ENCODE assay signal across 12 cellular contexts in genomic region chr14:93958567-93959238, GRCh38. TPM values are rescaled to one million over a fixed set of nuclear protein-coding genes. Genes with fewer than 3 reads are reported as not detected.
A peak's percentile ranks its signal among the peaks of the same experiment; 100 is the strongest.
DNase-seq lines count a peak whose midpoint lies in the region; ATAC-seq and TF ChIP-seq lines count a peak whose summit lies in the region.
"Had no signal": no experiment of that assay in that cellular context is flagged by ENCODE, and none has a peak within 500 bp of the region (broad histone marks: within the 10 kb centered on the region; RNA-seq: fewer than 3 reads in every experiment).

No MANE protein-coding gene starts in this region.

- H3K27ac ChIP-seq in DOHH2 (ENCODE audit: low read depth, low read length): peak overlapping the region; percentile 98
- H3K27ac ChIP-seq in mammary epithelial cell (ENCODE audit: insufficient read depth, low read depth, low read length): peak overlapping the region; percentile 87
- H3K27ac ChIP-seq in trophoblast cell (ENCODE audit: low read depth, low read length): no peak overlapping the region

- WGBS in mammary epithelial cell (ENCODE audit: low coverage, missing lambda C conversion rate): 92% methylated on average over 7 of the region's 7 CpGs
- WGBS in trophoblast cell (ENCODE audit: extremely low coverage, insufficient coverage, insufficient read length): no CpG with 5 or more reads among the region's 7 CpGs

- H3K9ac ChIP-seq in Loucy (ENCODE audit: low read depth, low read length, poor library complexity, severe bottlenecking) (peak overlapping the region; percentile 65), mammary epithelial cell (ENCODE audit: insufficient read depth, low read length) (peak overlapping the region; percentile 7), trophoblast cell (ENCODE audit: low read length) (no peak overlapping the region)

- H3K18ac ChIP-seq in trophoblast cell (ENCODE audit: low read length): no peak overlapping the region

- H3K9me2 ChIP-seq in DOHH2 (replicated peaks; ENCODE audit: control insufficient read depth, low read length) (no peaks in the 10 kb centered on the region), Loucy (replicated peaks; ENCODE audit: low read depth, low read length) (no peaks in the 10 kb centered on the region)

- no peak overlapping the region for H4K91ac ChIP-seq in trophoblast cell (ENCODE audit: low read depth, low read length)

- DNase-seq in mammary epithelial cell: no peak
- no peak for DNase-seq in trophoblast cell
- DNase-seq in NCI-H345 treated with DMSO at 0.1 percent for 48 hours (lab: John Stamatoyannopoulos, UW; ENCODE audit: unreplicated experiment): no peak
- DNase-seq in inferior parietal cortex (ENCODE audit: extremely low spot score): no peak
- no peak for DNase-seq in NCI-H1092 treated with DMSO at 0.1 percent for 48 hours (lab: John Stamatoyannopoulos, UW)
- DNase-seq: GF-D8, NCI-H2081 treated with DMSO at 0.1 percent for 48 hours had no signal

- no peak overlapping the region for H2AFZ ChIP-seq in Loucy (ENCODE audit: low read length)
- no peak overlapping the region for H2AFZ ChIP-seq in mammary epithelial cell (ENCODE audit: low read depth, low read length)
- no peak overlapping the region for H2AFZ ChIP-seq in trophoblast cell (ENCODE audit: insufficient read depth, low read length, poor library complexity)

- H3K23ac ChIP-seq in trophoblast cell (ENCODE audit: low read length): no peak overlapping the region

- H3K14ac ChIP-seq in trophoblast cell (ENCODE audit: low read length): no peak overlapping the region

- no peaks in the 10 kb centered on the region for H3K9me3 ChIP-seq in DOHH2 (ENCODE audit: control insufficient read depth, insufficient read depth, low read length)
- no peaks in the 10 kb centered on the region for H3K9me3 ChIP-seq in Loucy (ENCODE audit: insufficient read depth, low read depth, low read length)
- no peaks in the 10 kb centered on the region for H3K9me3 ChIP-seq in mammary epithelial cell (replicated peaks; ENCODE audit: insufficient read depth, low read length)
- no peaks in the 10 kb centered on the region for H3K9me3 ChIP-seq in trophoblast cell (ENCODE audit: insufficient read depth, low read depth, low read length)
- H3K9me3 ChIP-seq: body of pancreas had no signal

- peak overlapping the region; percentile 60 for H3K4me3 ChIP-seq in DOHH2 (ENCODE audit: low read length)
- H3K4me3 ChIP-seq in Loucy (ENCODE audit: low read length, poor library complexity, severe bottlenecking): peak overlapping the region; percentile 59
- H3K4me3 ChIP-seq in mammary epithelial cell (replicated peaks in 1 of 3; ENCODE audit: insufficient read depth in 1 of 3, low read depth in 2 of 3, low read length in 3 of 3): no peak overlapping the region
- H3K4me3 ChIP-seq in trophoblast cell (ENCODE audit: low read depth, low read length): no peak overlapping the region
- H3K4me3 ChIP-seq: body of pancreas had no signal

- dilution Hi-C loops in mammary epithelial cell (cut with HindIII; ENCODE audit: low sequenced_read_pairs): no loop called here

- TF ChIP-seq CTCF in DOHH2 (IDR thresholded peaks at IDR 0.05; ENCODE audit: low read depth, low read length, poor library complexity, severe bottlenecking): no peak
- TF ChIP-seq CTCF in Loucy (conservative IDR thresholded peaks at IDR 0.05; ENCODE audit: low read length): no peak
- TF ChIP-seq CTCF in mammary epithelial cell (conservative IDR thresholded peaks at IDR 0.05 in 1 of 2, IDR thresholded peaks at IDR 0.05 in 1 of 2; ENCODE audit: extremely low read depth in 1 of 2, insufficient read depth in 1 of 2, low read depth in 1 of 2, low read length in 2 of 2): no peak

- H3F3A ChIP-seq in DOHH2 (ENCODE audit: control insufficient read depth, insufficient read depth) (peaks cover 35% of the 10 kb centered on the region), Loucy (ENCODE audit: low read depth) (no peaks in the 10 kb centered on the region)

- peaks cover 6% of the 10 kb centered on the region for H3K79me1 ChIP-seq in trophoblast cell (ENCODE audit: low read length)

- 0 out of 2 replicates have a peak, but pooled peaks cover 6% of the 10 kb centered on the region for H3K79me2 ChIP-seq in DOHH2 (ENCODE audit: control insufficient read depth, low read length)
- H3K79me2 ChIP-seq in Loucy (ENCODE audit: insufficient read depth, low read length): no peaks in the 10 kb centered on the region
- H3K79me2 ChIP-seq in mammary epithelial cell (ENCODE audit: insufficient read depth, low read length): no peaks in the 10 kb centered on the region
- no peaks in the 10 kb centered on the region for H3K79me2 ChIP-seq in trophoblast cell (ENCODE audit: control insufficient read depth, insufficient read depth, low read length, poor library complexity)

- TSS peak; percentile 94 for BruUV-seq in mammary epithelial cell (replicated peaks; lab: Mats Ljungman, UMichigan)

- no peaks in the 10 kb centered on the region for H4K20me1 ChIP-seq in DOHH2 (ENCODE audit: control insufficient read depth, insufficient read depth, low read depth, low read length)
- no peaks in the 10 kb centered on the region for H4K20me1 ChIP-seq in Loucy (ENCODE audit: insufficient read depth, low read length, poor library complexity, severe bottlenecking)
- H4K20me1 ChIP-seq in mammary epithelial cell (ENCODE audit: insufficient read depth, low read length): no peaks in the 10 kb centered on the region

- H3K36me3 ChIP-seq in DOHH2 (ENCODE audit: control insufficient read depth, low read length) (peaks cover 3% of the 10 kb centered on the region; the same call in 1 of the 2 replicates), Loucy (ENCODE audit: insufficient read depth, low read length) (no peaks in the 10 kb centered on the region), mammary epithelial cell (ENCODE audit: insufficient read depth, low read length) (no peaks in the 10 kb centered on the region), trophoblast cell (ENCODE audit: control insufficient read depth in 1 of 2, insufficient read depth in 2 of 2, low read length in 2 of 2) (no peaks in the 10 kb centered on the region)

- intact Hi-C loops in mammary epithelial cell (cut with micrococcal nuclease): loop anchor here (1.0 kb wide), 4 partner anchors 7 to 37 kb away; no protein-coding TSS in a partner anchor

- no peak overlapping the region for H3K4ac ChIP-seq in trophoblast cell (ENCODE audit: low read depth, low read length)

- H4K8ac ChIP-seq in trophoblast cell (ENCODE audit: low read depth, low read length): no peak overlapping the region

- H3K27me3 ChIP-seq in DOHH2 (ENCODE audit: control insufficient read depth, low read length) (no peaks in the 10 kb centered on the region), Loucy (ENCODE audit: insufficient read depth, low read length, poor library complexity, severe bottlenecking) (no peaks in the 10 kb centered on the region), mammary epithelial cell (ENCODE audit: insufficient read depth, low read length) (no peaks in the 10 kb centered on the region), trophoblast cell (ENCODE audit: insufficient read depth, low read length) (no peaks in the 10 kb centered on the region)
- H3K27me3 ChIP-seq: body of pancreas had no signal

- peak overlapping the region; percentile 97 for H3K4me2 ChIP-seq in DOHH2 (ENCODE audit: low read length)
- peak overlapping the region; percentile 84 for H3K4me2 ChIP-seq in Loucy (ENCODE audit: low read depth, low read length, poor library complexity, severe bottlenecking)
- peak overlapping the region; percentile 53 for H3K4me2 ChIP-seq in mammary epithelial cell (ENCODE audit: insufficient read depth, low read depth, low read length)
- peak overlapping the region; percentile 39 for H3K4me2 ChIP-seq in trophoblast cell (ENCODE audit: low read length)

- H2AK5ac ChIP-seq in trophoblast cell (ENCODE audit: low read length): peak overlapping the region; percentile 8

- no peak overlapping the region for H4K12ac ChIP-seq in trophoblast cell (ENCODE audit: low read depth, low read length)

- no peak overlapping the region for H2BK5ac ChIP-seq in trophoblast cell (ENCODE audit: low read depth, low read length, poor library complexity)

- peak overlapping the region; percentile 16 for H2BK12ac ChIP-seq in trophoblast cell (ENCODE audit: low read length)

- H3K4me1 ChIP-seq in DOHH2 (ENCODE audit: control insufficient read depth, low read length) (peaks cover 100% of the 10 kb centered on the region), Loucy (ENCODE audit: insufficient read depth, low read length, poor library complexity, severe bottlenecking) (peaks cover 79% of the 10 kb centered on the region), mammary epithelial cell (ENCODE audit: insufficient read depth, low read length) (peaks cover 41% of the 10 kb centered on the region), trophoblast cell (ENCODE audit: control insufficient read depth in 1 of 2, insufficient read depth in 2 of 2, low read length in 2 of 2) (peaks cover 19 to 28% of the 10 kb centered on the region in 2 experiments)

- H2BK120ac ChIP-seq in trophoblast cell (ENCODE audit: insufficient read depth, low read length, poor library complexity): peak overlapping the region; percentile 25

- in situ Hi-C loops in mammary epithelial cell (cut with MboI; ENCODE audit: low sequenced_read_pairs in 2 of 2): no loop called here

- CTCF ChIA-PET in mammary epithelial cell (lab: Charles Lee; ENCODE audit: low non-redundant PET): no interaction called here

- ATAC-seq in HG02623 (IDR thresholded peaks at IDR 0.05; ENCODE audit: unreplicated experiment): no peak

RNA-seq across cellular contexts. Expression of gene ASB2, which starts 17.7 kb away (rescaled TPM):
- under 1 TPM; 0.17 to 0.19 TPM for total RNA-seq in mammary epithelial cell
- 0.92 TPM for polyA plus RNA-seq in mammary epithelial cell
- not detected for polyA minus RNA-seq in mammary epithelial cell
- 0.83 and 1.3 TPM in 2 replicates for polyA plus RNA-seq in trophoblast cell (2013)

RNA-seq across cellular contexts. Expression of gene FAM181A, which starts 31.6 kb away (rescaled TPM):
- under 1 TPM in 1 of 2 donors, not detected in 1; 0.17 TPM for total RNA-seq in mammary epithelial cell
- polyA plus RNA-seq in mammary epithelial cell: 0.18 TPM
- polyA minus RNA-seq in mammary epithelial cell: not detected
- polyA plus RNA-seq in trophoblast cell (2013): 0.04 TPM in 1 of 2 replicates, not detected in the other
- total RNA-seq: body of pancreas, omental fat pad had no signal

RNA-seq across cellular contexts. Expression of gene CCDC197, which starts 38.4 kb away (rescaled TPM):
- total RNA-seq in mammary epithelial cell: not detected
- not detected for polyA plus RNA-seq in mammary epithelial cell
- not detected for polyA minus RNA-seq in mammary epithelial cell
- 0.03 TPM in 1 of 2 replicates, not detected in the other for polyA plus RNA-seq in trophoblast cell (2013)
- total RNA-seq: body of pancreas, omental fat pad had no signal

Comparison
In these comparisons a context has a peak if more than half of its experiments do, and no peak if none do; other contexts are left out.
1. H3K4me2 ChIP-seq: peak in every context shown above with its lines; median percentile 97 in DOHH2; 84 in Loucy; 53 in mammary epithelial cell; 39 in trophoblast cell.
2. H3K4me3 ChIP-seq: peak in DOHH2 (single experiment) and Loucy (single experiment); none in mammary epithelial cell (0 of 3) and trophoblast cell (single experiment).